1 cellular context compared by ENCODE assay signal in genomic region chr1:167330601-167331293, GRCh38.
TF ChIP-seq lines count a peak whose summit lies in the region.

No MANE protein-coding gene starts in this region.

TF ChIP-seq in GM12878, 131 proteins besides CTCF, POLR2A, EP300 and RAD21 (continued from another document):
- TF ChIP-seq, protein P1, sequence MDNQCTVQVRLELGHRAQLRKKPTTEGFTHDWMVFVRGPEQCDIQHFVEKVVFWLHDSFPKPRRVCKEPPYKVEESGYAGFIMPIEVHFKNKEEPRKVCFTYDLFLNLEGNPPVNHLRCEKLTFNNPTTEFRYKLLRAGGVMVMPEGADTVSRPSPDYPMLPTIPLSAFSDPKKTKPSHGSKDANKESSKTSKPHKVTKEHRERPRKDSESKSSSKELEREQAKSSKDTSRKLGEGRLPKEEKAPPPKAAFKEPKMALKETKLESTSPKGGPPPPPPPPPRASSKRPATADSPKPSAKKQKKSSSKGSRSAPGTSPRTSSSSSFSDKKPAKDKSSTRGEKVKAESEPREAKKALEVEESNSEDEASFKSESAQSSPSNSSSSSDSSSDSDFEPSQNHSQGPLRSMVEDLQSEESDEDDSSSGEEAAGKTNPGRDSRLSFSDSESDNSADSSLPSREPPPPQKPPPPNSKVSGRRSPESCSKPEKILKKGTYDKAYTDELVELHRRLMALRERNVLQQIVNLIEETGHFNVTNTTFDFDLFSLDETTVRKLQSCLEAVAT (IDR thresholded peaks at IDR 0.05), result no peak
- no peak for TF ChIP-seq BHLHE40 (IDR thresholded peaks at IDR 0.05; ENCODE audit: borderline replicate concordance in 1 of 2, low read depth in 2 of 2, low read length in 1 of 2)
- no peak for TF ChIP-seq NFYA (IDR thresholded peaks at IDR 0.05; ENCODE audit: borderline replicate concordance, low read depth, low read length)
- TF ChIP-seq JUNB (IDR thresholded peaks at IDR 0.05), result no peak
- TF ChIP-seq RUNX3 (IDR thresholded peaks at IDR 0.05; ENCODE audit: low read length), result peak; percentile 87
- no peak for TF ChIP-seq ZNF592 (IDR thresholded peaks at IDR 0.05)
- no peak for TF ChIP-seq POU2F2 (IDR thresholded peaks at IDR 0.05; ENCODE audit: borderline replicate concordance, low read depth, low read length)
- no peak for TF ChIP-seq IKZF1 (conservative IDR thresholded peaks at IDR 0.05)
- TF ChIP-seq, protein P2, sequence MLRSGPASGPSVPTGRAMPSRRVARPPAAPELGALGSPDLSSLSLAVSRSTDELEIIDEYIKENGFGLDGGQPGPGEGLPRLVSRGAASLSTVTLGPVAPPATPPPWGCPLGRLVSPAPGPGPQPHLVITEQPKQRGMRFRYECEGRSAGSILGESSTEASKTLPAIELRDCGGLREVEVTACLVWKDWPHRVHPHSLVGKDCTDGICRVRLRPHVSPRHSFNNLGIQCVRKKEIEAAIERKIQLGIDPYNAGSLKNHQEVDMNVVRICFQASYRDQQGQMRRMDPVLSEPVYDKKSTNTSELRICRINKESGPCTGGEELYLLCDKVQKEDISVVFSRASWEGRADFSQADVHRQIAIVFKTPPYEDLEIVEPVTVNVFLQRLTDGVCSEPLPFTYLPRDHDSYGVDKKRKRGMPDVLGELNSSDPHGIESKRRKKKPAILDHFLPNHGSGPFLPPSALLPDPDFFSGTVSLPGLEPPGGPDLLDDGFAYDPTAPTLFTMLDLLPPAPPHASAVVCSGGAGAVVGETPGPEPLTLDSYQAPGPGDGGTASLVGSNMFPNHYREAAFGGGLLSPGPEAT (IDR thresholded peaks at IDR 0.05; ENCODE audit: low read depth), result peak; percentile 24; the same call in 1 of the 2 replicates
- no peak for TF ChIP-seq ZNF217 (IDR thresholded peaks at IDR 0.05)
- no peak for TF ChIP-seq ELK1 (IDR thresholded peaks at IDR 0.05; ENCODE audit: low read depth, low read length)
